ENCODE assay signal across 1 cellular context in genomic region chr5:73370620-73371583, GRCh38.
A peak's percentile ranks its signal among the peaks of the same experiment; 100 is the strongest.
TF ChIP-seq lines count a peak whose summit lies in the region.

No MANE protein-coding gene starts in this region.

TF ChIP-seq in SK-N-SH, 30 proteins besides CTCF, POLR2A, EP300 and RAD21 (continued from another document):
- peak; percentile 97 for TF ChIP-seq TEAD4 (IDR thresholded peaks at IDR 0.05; ENCODE audit: borderline replicate concordance, insufficient read depth)
- peak; percentile 91 for TF ChIP-seq ZBTB33 (IDR thresholded peaks at IDR 0.05; ENCODE audit: borderline replicate concordance, low read depth)
- TF ChIP-seq JUND (IDR thresholded peaks at IDR 0.05): peak; percentile 100
- peak; percentile 99 for TF ChIP-seq TCF12 (IDR thresholded peaks at IDR 0.05)
- no peak for TF ChIP-seq CHD2 (IDR thresholded peaks at IDR 0.05; ENCODE audit: low read length, partially characterized antibody)
- no peak for TF ChIP-seq NRF1 (IDR thresholded peaks at IDR 0.05; ENCODE audit: low read depth, low read length)
- peak; percentile 78 for TF ChIP-seq REST (IDR thresholded peaks at IDR 0.05; ENCODE audit: low read depth, low read length)
- TF ChIP-seq SMC3 (IDR thresholded peaks at IDR 0.05; ENCODE audit: low read depth, low read length): no peak; the same call in 1 of the 2 replicates
- TF ChIP-seq FOXM1 (IDR thresholded peaks at IDR 0.05; ENCODE audit: low read depth): peak; percentile 96
- TF ChIP-seq RFX5 (IDR thresholded peaks at IDR 0.05; ENCODE audit: low read length): no peak
- peak; percentile 94 for TF ChIP-seq NFIC (IDR thresholded peaks at IDR 0.05; ENCODE audit: borderline replicate concordance)
